12 cellular contexts compared by ENCODE assay signal in genomic region chr17:57286372-57287105, GRCh38. TPM values are rescaled to one million over a fixed set of nuclear protein-coding genes. Genes with fewer than 3 reads are reported as not detected.
DNase-seq lines count a peak whose midpoint lies in the region; FAIRE-seq and TF ChIP-seq lines count a peak whose summit lies in the region.
"Had no signal": no experiment of that assay in that cellular context is flagged by ENCODE, and none has a peak within 500 bp of the region (broad histone marks: within the 10 kb centered on the region; RNA-seq: fewer than 3 reads in every experiment).

No MANE protein-coding gene starts in this region.

- H3K36me3 ChIP-seq in SU-DHL-6 (ENCODE audit: low read length), result peaks cover 12% of the 10 kb centered on the region; the same call in 1 of the 2 replicates
- peaks cover under 1% of the 10 kb centered on the region in 2 donors for H3K36me3 ChIP-seq in kidney (ENCODE audit: control insufficient read depth in 1 of 2, insufficient read depth in 2 of 2, low read length in 2 of 2)
- H3K36me3 ChIP-seq in vagina, result no peaks in the 10 kb centered on the region
- H3K36me3 ChIP-seq: transverse colon had no signal

- no peaks in the 10 kb centered on the region for H3K9me3 ChIP-seq in SU-DHL-6 (ENCODE audit: insufficient read depth, low read length)
- H3K9me3 ChIP-seq in kidney (ENCODE audit: control insufficient read depth in 1 of 2, low read length in 2 of 2), result no peaks in the 10 kb centered on the region
- no peaks in the 10 kb centered on the region for H3K9me3 ChIP-seq in vagina
- H3K9me3 ChIP-seq: transverse colon had no signal

- no peak overlapping the region for H2AFZ ChIP-seq in SU-DHL-6 (ENCODE audit: low read depth, low read length, severe bottlenecking)

- H4K20me1 ChIP-seq in SU-DHL-6 (ENCODE audit: low read depth, low read length), result no peaks in the 10 kb centered on the region

- peak overlapping the region; percentile 69 for H3K27ac Mint-ChIP-seq in activated naive CD8-positive, alpha-beta T cell
- H3K27ac Mint-ChIP-seq in activated naive CD8-positive, alpha-beta T cell treated with anti-CD3 and anti-CD28 coated beads for 36 hours, result no peak overlapping the region

- no peak for TF ChIP-seq CTCF in SU-DHL-6 (IDR thresholded peaks at IDR 0.05; ENCODE audit: insufficient read depth, low read length, poor library complexity, severe bottlenecking)
- TF ChIP-seq CTCF in kidney (IDR thresholded peaks at IDR 0.05; ENCODE audit: borderline replicate concordance, extremely low read depth, insufficient read depth), result no peak
- TF ChIP-seq CTCF in vagina (IDR thresholded peaks at IDR 0.05), result no peak

- H3K27ac ChIP-seq in SU-DHL-6 (ENCODE audit: low read depth, low read length) (peak overlapping the region; percentile 80), kidney (ENCODE audit: low read depth in 2 of 2, low read length in 2 of 2) (peak overlapping the region; percentile 74 to 84), vagina (peak overlapping the region; percentile 16)
- H3K27ac ChIP-seq: transverse colon had no signal

- H3K9ac ChIP-seq in SU-DHL-6 (ENCODE audit: low read length) (peak overlapping the region; percentile 44; the same call in 1 of the 2 replicates), kidney (ENCODE audit: low read length in 2 of 2) (peak overlapping the region in 1 of 2 donors; percentile 46)

- no peaks in the 10 kb centered on the region for H3K27me3 Mint-ChIP-seq in activated naive CD8-positive, alpha-beta T cell
- H3K27me3 Mint-ChIP-seq in activated naive CD8-positive, alpha-beta T cell treated with anti-CD3 and anti-CD28 coated beads for 36 hours, result no peaks in the 10 kb centered on the region
- H3K27me3 Mint-ChIP-seq: activated CD4-positive, alpha-beta T cell treated with anti-CD3 and anti-CD28 coated beads, Interleukin-2, amount 10 ng/mL, durations not matched to agents 7 days and 5 days had no signal

- no peak for TF ChIP-seq POLR2A in vagina (IDR thresholded peaks at IDR 0.05)

- intact Hi-C loops in kidney (cut with DNase I) (no loop called here), vagina (cut with DNase I) (no loop called here)

- H3F3A ChIP-seq in SU-DHL-6 (ENCODE audit: insufficient read depth), result peaks cover 13% of the 10 kb centered on the region

- H3K9me3 Mint-ChIP-seq in activated naive CD8-positive, alpha-beta T cell (ENCODE audit: low read depth), result no peaks in the 10 kb centered on the region
- no peaks in the 10 kb centered on the region for H3K9me3 Mint-ChIP-seq in activated naive CD8-positive, alpha-beta T cell treated with anti-CD3 and anti-CD28 coated beads for 36 hours
- H3K9me3 Mint-ChIP-seq: activated CD4-positive, alpha-beta T cell treated with anti-CD3 and anti-CD28 coated beads, Interleukin-2, amount 10 ng/mL, durations not matched to agents 7 days and 5 days had no signal

- H3K4me1 ChIP-seq in kidney (ENCODE audit: control insufficient read depth in 1 of 2, insufficient read depth in 1 of 2, low read depth in 1 of 2, low read length in 2 of 2) (peaks cover 32 to 33% of the 10 kb centered on the region in 2 donors), vagina (peaks cover 10% of the 10 kb centered on the region)

- H3K4me3 ChIP-seq in SU-DHL-6 (ENCODE audit: insufficient read depth, low read length, poor library complexity, severe bottlenecking) (no peak overlapping the region), kidney (ENCODE audit: low read length in 2 of 2) (no peak overlapping the region), vagina (no peak overlapping the region)
- H3K4me3 ChIP-seq: transverse colon had no signal

- no peak for FAIRE-seq in kidney (lab: Jason Lieb, UNC)

- peaks cover 87% of the 10 kb centered on the region for H3K79me2 ChIP-seq in SU-DHL-6 (ENCODE audit: insufficient read depth, low read length)

- no peak overlapping the region for H3K4me3 Mint-ChIP-seq in activated naive CD8-positive, alpha-beta T cell
- no peak overlapping the region for H3K4me3 Mint-ChIP-seq in activated naive CD8-positive, alpha-beta T cell treated with anti-CD3 and anti-CD28 coated beads for 36 hours

- peaks cover 58% of the 10 kb centered on the region for H3K4me1 Mint-ChIP-seq in activated naive CD8-positive, alpha-beta T cell (ENCODE audit: low read depth)
- H3K4me1 Mint-ChIP-seq in activated naive CD8-positive, alpha-beta T cell treated with anti-CD3 and anti-CD28 coated beads for 36 hours, result peaks cover 59% of the 10 kb centered on the region

- H3K36me3 Mint-ChIP-seq in activated naive CD8-positive, alpha-beta T cell, result peaks cover 4% of the 10 kb centered on the region
- peaks cover 12% of the 10 kb centered on the region for H3K36me3 Mint-ChIP-seq in activated naive CD8-positive, alpha-beta T cell treated with anti-CD3 and anti-CD28 coated beads for 36 hours

- H3K4me2 ChIP-seq in SU-DHL-6 (ENCODE audit: low read depth, low read length, poor library complexity, severe bottlenecking), result peak overlapping the region; percentile 76

- no peaks in the 10 kb centered on the region for H3K27me3 ChIP-seq in SU-DHL-6 (ENCODE audit: low read length)
- no peaks in the 10 kb centered on the region for H3K27me3 ChIP-seq in vagina
- H3K27me3 ChIP-seq: transverse colon had no signal

- no peak for DNase-seq in activated naive CD8-positive, alpha-beta T cell treated with anti-CD3 and anti-CD28 coated beads for 36 hours
- DNase-seq in kidney (no peak), vagina (ENCODE audit: extremely low spot score in 2 of 2) (no peak), NCI-H226 (no peak)
- no peak for DNase-seq in activated effector memory CD4-positive, alpha-beta T cell treated with Interleukin-2 at 50 U/mL for 16 hours
- no peak for DNase-seq in activated CD4-positive, CD25-positive, alpha-beta regulatory T cell treated with anti-CD3 and anti-CD28 coated beads, Interleukin-2, amount 50 U/mL, for 72 hours
- DNase-seq: activated CD4-positive, alpha-beta T cell treated with anti-CD3 and anti-CD28 coated beads, Interleukin-2, amount 10 ng/mL, durations not matched to agents 7 days and 5 days; NCI-H2171; SIG-M5; transverse colon had no signal

- H3K9me2 ChIP-seq in SU-DHL-6 (replicated peaks; ENCODE audit: insufficient read depth, low read length), result no peaks in the 10 kb centered on the region

RNA-seq across cellular contexts. Expression of gene MSI2, which starts 30.2 kb away (rescaled TPM):
- 10 to 100 TPM; 48.0 to 49.4 TPM for total RNA-seq in activated naive CD8-positive, alpha-beta T cell treated with anti-CD3 and anti-CD28 coated beads for 36 hours
- total RNA-seq in kidney, result 151 TPM
- 69.2 TPM for polyA plus RNA-seq in kidney (ENCODE audit: insufficient read depth, low read depth, low replicate concordance)
- total RNA-seq in vagina, result 27.3 TPM

Comparison
In these comparisons a context has a peak if more than half of its experiments do, and no peak if none do; other contexts are left out.
1. H3K27ac ChIP-seq: peak in every context shown above with its lines; median percentile 80 in SU-DHL-6; 79 in kidney; 16 in vagina.